In genomic region chr2:219444566-219445091, GRCh38 we compare ENCODE assay signal across 2 cellular contexts.
TF ChIP-seq lines count a peak whose summit lies in the region.

No MANE protein-coding gene starts in this region.

TF ChIP-seq in SK-N-SH, 30 proteins besides CTCF, POLR2A, EP300 and RAD21 (continued from another document):
- TF ChIP-seq REST (IDR thresholded peaks at IDR 0.05; ENCODE audit: low read depth, low read length) (no peak), GATA2 (CRISPR knock-in tag; IDR thresholded peaks at IDR 0.05) (no peak), SIN3A (IDR thresholded peaks at IDR 0.05; ENCODE audit: borderline replicate concordance, low read depth, low read length) (no peak), GABPA (IDR thresholded peaks at IDR 0.05; ENCODE audit: low read depth) (no peak), MEF2A (IDR thresholded peaks at IDR 0.05; ENCODE audit: borderline replicate concordance, low read depth) (no peak), FOXM1 (IDR thresholded peaks at IDR 0.05; ENCODE audit: low read depth) (no peak), FOXJ3 (CRISPR knock-in tag; IDR thresholded peaks at IDR 0.05) (no peak), RCOR1 (IDR thresholded peaks at IDR 0.05; ENCODE audit: low read length) (no peak)
TF ChIP-seq in SK-N-SH: peak in this region for 0.

TF ChIP-seq in SK-N-SH treated with all-trans-retinoic acid at 6 μM for 48 hours, 23 proteins besides CTCF, POLR2A, EP300 and RAD21 (continued from another document):
- TF ChIP-seq PATZ1 (CRISPR knock-in tag; IDR thresholded peaks at IDR 0.05; ENCODE audit: borderline replicate concordance) (no peak), TOX (CRISPR knock-in tag; IDR thresholded peaks at IDR 0.05; ENCODE audit: borderline replicate concordance) (no peak), POU6F1 (CRISPR knock-in tag; IDR thresholded peaks at IDR 0.05; ENCODE audit: borderline replicate concordance, low read depth) (no peak), ZFP30 (CRISPR knock-in tag; IDR thresholded peaks at IDR 0.05) (no peak), RARB (CRISPR knock-in tag; IDR thresholded peaks at IDR 0.05) (no peak), ZNF70 (CRISPR knock-in tag; IDR thresholded peaks at IDR 0.05) (no peak), GLIS3 (CRISPR knock-in tag; IDR thresholded peaks at IDR 0.05) (no peak), ARNTL (CRISPR knock-in tag; IDR thresholded peaks at IDR 0.05; ENCODE audit: borderline replicate concordance, low read depth) (no peak)
- TF ChIP-seq, protein P1, sequence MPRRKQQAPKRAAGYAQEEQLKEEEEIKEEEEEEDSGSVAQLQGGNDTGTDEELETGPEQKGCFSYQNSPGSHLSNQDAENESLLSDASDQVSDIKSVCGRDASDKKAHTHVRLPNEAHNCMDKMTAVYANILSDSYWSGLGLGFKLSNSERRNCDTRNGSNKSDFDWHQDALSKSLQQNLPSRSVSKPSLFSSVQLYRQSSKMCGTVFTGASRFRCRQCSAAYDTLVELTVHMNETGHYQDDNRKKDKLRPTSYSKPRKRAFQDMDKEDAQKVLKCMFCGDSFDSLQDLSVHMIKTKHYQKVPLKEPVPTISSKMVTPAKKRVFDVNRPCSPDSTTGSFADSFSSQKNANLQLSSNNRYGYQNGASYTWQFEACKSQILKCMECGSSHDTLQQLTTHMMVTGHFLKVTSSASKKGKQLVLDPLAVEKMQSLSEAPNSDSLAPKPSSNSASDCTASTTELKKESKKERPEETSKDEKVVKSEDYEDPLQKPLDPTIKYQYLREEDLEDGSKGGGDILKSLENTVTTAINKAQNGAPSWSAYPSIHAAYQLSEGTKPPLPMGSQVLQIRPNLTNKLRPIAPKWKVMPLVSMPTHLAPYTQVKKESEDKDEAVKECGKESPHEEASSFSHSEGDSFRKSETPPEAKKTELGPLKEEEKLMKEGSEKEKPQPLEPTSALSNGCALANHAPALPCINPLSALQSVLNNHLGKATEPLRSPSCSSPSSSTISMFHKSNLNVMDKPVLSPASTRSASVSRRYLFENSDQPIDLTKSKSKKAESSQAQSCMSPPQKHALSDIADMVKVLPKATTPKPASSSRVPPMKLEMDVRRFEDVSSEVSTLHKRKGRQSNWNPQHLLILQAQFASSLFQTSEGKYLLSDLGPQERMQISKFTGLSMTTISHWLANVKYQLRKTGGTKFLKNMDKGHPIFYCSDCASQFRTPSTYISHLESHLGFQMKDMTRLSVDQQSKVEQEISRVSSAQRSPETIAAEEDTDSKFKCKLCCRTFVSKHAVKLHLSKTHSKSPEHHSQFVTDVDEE (CRISPR knock-in tag; IDR thresholded peaks at IDR 0.05), result no peak
